Comparison of ENCODE assay signal across 8 cellular contexts in genomic region chr5:44388504-44389409, GRCh38. TPM values are rescaled to one million over a fixed set of nuclear protein-coding genes. Genes with fewer than 3 reads are reported as not detected.
DNase-seq lines count a peak whose midpoint lies in the region; ATAC-seq and TF ChIP-seq lines count a peak whose summit lies in the region.

No MANE protein-coding gene starts in this region.

- no peaks in the 10 kb centered on the region for H3K36me3 Mint-ChIP-seq in stimulated activated naive B cell treated with anti-CD40 and anti-IgM and Interleukin-4, amounts not matched to agents 10 μg/mL and 1 μg/mL and 100 μg/mL, for 72 hours

- H3K27me3 Mint-ChIP-seq in stimulated activated naive B cell treated with anti-CD40 and anti-IgM and Interleukin-4, amounts not matched to agents 10 μg/mL and 1 μg/mL and 100 μg/mL, for 72 hours, result peaks cover 42 to 47% of the 10 kb centered on the region in 2 donors

- no peaks in the 10 kb centered on the region for H3K4me1 ChIP-seq in ascending aorta

- TF ChIP-seq CTCF in ascending aorta (IDR thresholded peaks at IDR 0.05), result no peak

- DNase-seq in ascending aorta (ENCODE audit: low spot score in 2 of 2), result peak in 1 of 2 donors; percentile 61
- peak; percentile 75 for DNase-seq in islet precursor cell
- DNase-seq in stimulated activated naive B cell treated with anti-CD40 and anti-IgM and Interleukin-4, amounts not matched to agents 10 μg/mL and 1 μg/mL and 100 μg/mL, for 72 hours, result no peak
- DNase-seq in NCI-H2107 (lab: John Stamatoyannopoulos, UW), result no peak
- DNase-seq in NAMALWA (ENCODE audit: low spot score), result no peak
- DNase-seq in stimulated activated naive CD4-positive, alpha-beta T cell treated with Interleukin-2 at 50 U/mL for 16 hours (lab: John Stamatoyannopoulos, UW), result no peak
- DNase-seq in stimulated activated naive CD8-positive, alpha-beta T cell treated with anti-CD3 and anti-CD28 coated beads, Interleukin-15, Interleukin-2, amounts not matched to agents 100 U/mL and 50 U/mL, for 24 hours, result no peak

- no peaks in the 10 kb centered on the region for H3K27me3 ChIP-seq in ascending aorta

- H3K27ac ChIP-seq in ascending aorta, result peak overlapping the region in 1 of 2 donors; percentile 2

- H3K4me3 ChIP-seq in ascending aorta, result peak overlapping the region; percentile 54 to 69

- peaks cover 0 to 9% of the 10 kb centered on the region in 2 donors for H3K4me1 Mint-ChIP-seq in stimulated activated naive B cell treated with anti-CD40 and anti-IgM and Interleukin-4, amounts not matched to agents 10 μg/mL and 1 μg/mL and 100 μg/mL, for 72 hours

- H3K9me3 Mint-ChIP-seq in stimulated activated naive B cell treated with anti-CD40 and anti-IgM and Interleukin-4, amounts not matched to agents 10 μg/mL and 1 μg/mL and 100 μg/mL, for 72 hours, result peaks cover 0 to 4% of the 10 kb centered on the region in 2 donors

- no peaks in the 10 kb centered on the region for H3K36me3 ChIP-seq in ascending aorta

- H3K27ac Mint-ChIP-seq in stimulated activated naive B cell treated with anti-CD40 and anti-IgM and Interleukin-4, amounts not matched to agents 10 μg/mL and 1 μg/mL and 100 μg/mL, for 72 hours, result peak overlapping the region; percentile 31

- peak overlapping the region in 1 of 2 donors; percentile 25 for H3K4me3 Mint-ChIP-seq in stimulated activated naive B cell treated with anti-CD40 and anti-IgM and Interleukin-4, amounts not matched to agents 10 μg/mL and 1 μg/mL and 100 μg/mL, for 72 hours

- ATAC-seq in HG03354 (IDR thresholded peaks at IDR 0.05; ENCODE audit: poor library complexity, severe bottlenecking, unreplicated experiment), result peak; percentile 8
- ATAC-seq in stimulated activated naive B cell treated with anti-CD40 and anti-IgM and Interleukin-4, amounts not matched to agents 10 μg/mL and 1 μg/mL and 100 μg/mL, for 72 hours (replicated peaks), result no peak
- no peak for ATAC-seq in stimulated activated naive CD8-positive, alpha-beta T cell treated with anti-CD3 and anti-CD28 coated beads, Interleukin-15, Interleukin-2, amounts not matched to agents 100 U/mL and 50 U/mL, for 24 hours

- H3K9me3 ChIP-seq in ascending aorta, result no peaks in the 10 kb centered on the region

- intact Hi-C loops in ascending aorta (cut with DNase I), result no loop called here

RNA-seq across cellular contexts. Expression of gene FGF10, which starts 0.5 kb away (rescaled TPM):
- total RNA-seq in ascending aorta, result 7.5 TPM
